In the genomic region with DNA sequence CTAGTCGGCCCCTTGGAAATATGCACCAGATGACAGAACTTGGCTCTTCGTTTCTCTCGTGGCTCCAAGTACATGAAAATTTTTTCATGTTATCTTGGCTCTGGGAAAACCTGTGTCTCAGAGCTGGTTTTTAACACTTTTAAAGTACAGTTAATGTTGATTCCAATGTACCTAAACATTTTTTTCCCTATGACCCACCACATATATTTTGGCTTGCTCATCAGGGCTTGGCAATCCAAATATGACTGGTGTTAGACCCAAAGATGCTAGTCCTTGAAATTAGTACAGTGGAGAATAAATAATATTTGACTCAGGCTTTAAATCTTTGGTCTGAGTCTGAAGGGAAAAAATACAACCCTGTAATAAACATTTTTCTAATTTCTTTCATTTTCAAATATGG, we compare ENCODE assay signal across 2 cellular contexts.
TF ChIP-seq lines count a peak whose summit lies in the region.

No MANE protein-coding gene starts in this region.

TF ChIP-seq in A549, 52 proteins besides CTCF, POLR2A, EP300 and RAD21:
- TF ChIP-seq MAZ (IDR thresholded peaks at IDR 0.05; ENCODE audit: borderline replicate concordance, low read depth, low read length): no peak
- TF ChIP-seq EHF (CRISPR knock-in tag; IDR thresholded peaks at IDR 0.05): no peak
- no peak for TF ChIP-seq SMC3 (IDR thresholded peaks at IDR 0.05)
- TF ChIP-seq JUNB (IDR thresholded peaks at IDR 0.05): no peak
- TF ChIP-seq CEBPB (IDR thresholded peaks at IDR 0.05): no peak
- TF ChIP-seq HOXB13 (CRISPR knock-in tag; IDR thresholded peaks at IDR 0.05; ENCODE audit: low read depth): no peak
- TF ChIP-seq, protein P1, sequence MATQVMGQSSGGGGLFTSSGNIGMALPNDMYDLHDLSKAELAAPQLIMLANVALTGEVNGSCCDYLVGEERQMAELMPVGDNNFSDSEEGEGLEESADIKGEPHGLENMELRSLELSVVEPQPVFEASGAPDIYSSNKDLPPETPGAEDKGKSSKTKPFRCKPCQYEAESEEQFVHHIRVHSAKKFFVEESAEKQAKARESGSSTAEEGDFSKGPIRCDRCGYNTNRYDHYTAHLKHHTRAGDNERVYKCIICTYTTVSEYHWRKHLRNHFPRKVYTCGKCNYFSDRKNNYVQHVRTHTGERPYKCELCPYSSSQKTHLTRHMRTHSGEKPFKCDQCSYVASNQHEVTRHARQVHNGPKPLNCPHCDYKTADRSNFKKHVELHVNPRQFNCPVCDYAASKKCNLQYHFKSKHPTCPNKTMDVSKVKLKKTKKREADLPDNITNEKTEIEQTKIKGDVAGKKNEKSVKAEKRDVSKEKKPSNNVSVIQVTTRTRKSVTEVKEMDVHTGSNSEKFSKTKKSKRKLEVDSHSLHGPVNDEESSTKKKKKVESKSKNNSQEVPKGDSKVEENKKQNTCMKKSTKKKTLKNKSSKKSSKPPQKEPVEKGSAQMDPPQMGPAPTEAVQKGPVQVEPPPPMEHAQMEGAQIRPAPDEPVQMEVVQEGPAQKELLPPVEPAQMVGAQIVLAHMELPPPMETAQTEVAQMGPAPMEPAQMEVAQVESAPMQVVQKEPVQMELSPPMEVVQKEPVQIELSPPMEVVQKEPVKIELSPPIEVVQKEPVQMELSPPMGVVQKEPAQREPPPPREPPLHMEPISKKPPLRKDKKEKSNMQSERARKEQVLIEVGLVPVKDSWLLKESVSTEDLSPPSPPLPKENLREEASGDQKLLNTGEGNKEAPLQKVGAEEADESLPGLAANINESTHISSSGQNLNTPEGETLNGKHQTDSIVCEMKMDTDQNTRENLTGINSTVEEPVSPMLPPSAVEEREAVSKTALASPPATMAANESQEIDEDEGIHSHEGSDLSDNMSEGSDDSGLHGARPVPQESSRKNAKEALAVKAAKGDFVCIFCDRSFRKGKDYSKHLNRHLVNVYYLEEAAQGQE (IDR thresholded peaks at IDR 0.05): no peak
- TF ChIP-seq KDM5A (IDR thresholded peaks at IDR 0.05): no peak
TF ChIP-seq in A549: peak in this region for 0.

TF ChIP-seq in HEK293T, 16 proteins besides CTCF, POLR2A, EP300 and RAD21:
- TF ChIP-seq NFRKB (IDR thresholded peaks at IDR 0.05) (no peak), CTBP1 (IDR thresholded peaks at IDR 0.05; ENCODE audit: borderline replicate concordance) (no peak), L3MBTL2 (conservative IDR thresholded peaks at IDR 0.05) (no peak), LEF1 (IDR thresholded peaks at IDR 0.05; ENCODE audit: borderline replicate concordance) (no peak), BHLHE40 (IDR thresholded peaks at IDR 0.05; ENCODE audit: borderline replicate concordance) (no peak), SUZ12 (IDR thresholded peaks at IDR 0.05) (no peak), ARNT (IDR thresholded peaks at IDR 0.05) (no peak)
- TF ChIP-seq, protein P2, sequence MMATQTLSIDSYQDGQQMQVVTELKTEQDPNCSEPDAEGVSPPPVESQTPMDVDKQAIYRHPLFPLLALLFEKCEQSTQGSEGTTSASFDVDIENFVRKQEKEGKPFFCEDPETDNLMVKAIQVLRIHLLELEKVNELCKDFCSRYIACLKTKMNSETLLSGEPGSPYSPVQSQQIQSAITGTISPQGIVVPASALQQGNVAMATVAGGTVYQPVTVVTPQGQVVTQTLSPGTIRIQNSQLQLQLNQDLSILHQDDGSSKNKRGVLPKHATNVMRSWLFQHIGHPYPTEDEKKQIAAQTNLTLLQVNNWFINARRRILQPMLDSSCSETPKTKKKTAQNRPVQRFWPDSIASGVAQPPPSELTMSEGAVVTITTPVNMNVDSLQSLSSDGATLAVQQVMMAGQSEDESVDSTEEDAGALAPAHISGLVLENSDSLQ (IDR thresholded peaks at IDR 0.05): no peak
